Comparison of ENCODE assay signal across 14 cellular contexts in the genomic region with DNA sequence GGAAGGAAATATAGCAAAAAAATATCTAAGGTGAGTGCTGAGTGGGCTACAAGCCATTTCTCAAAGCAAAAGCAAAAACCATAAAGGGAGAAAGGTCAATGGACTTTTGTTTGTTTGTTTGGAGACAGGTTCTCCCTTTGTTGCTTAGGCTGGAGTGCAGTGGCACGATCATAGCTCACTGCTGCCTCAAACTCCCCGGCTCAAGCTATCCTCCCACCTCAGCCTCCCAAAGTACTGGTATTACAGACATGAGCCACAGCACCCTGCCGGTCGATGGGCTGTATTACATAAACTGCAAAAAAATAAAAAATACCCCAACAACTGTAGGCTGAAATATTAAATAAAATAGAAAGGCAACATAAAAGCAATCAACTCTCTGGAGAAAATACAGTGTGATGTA.
"Had no signal": no experiment of that assay in that cellular context is flagged by ENCODE, and none has a peak within 500 bp of the region (broad histone marks: within the 10 kb centered on the region; RNA-seq: fewer than 3 reads in every experiment).

No MANE protein-coding gene starts in this region.

- H3K27ac Mint-ChIP-seq: activated CD4-positive, alpha-beta T cell treated with anti-CD3 and anti-CD28 coated beads, Interleukin-2, amount 10 ng/mL, durations not matched to agents 24 days and 14 days; activated naive CD8-positive, alpha-beta T cell treated with anti-CD3 and anti-CD28 coated beads, Interleukin-2, amount 50 U/mL, for 24 hours; nephron progenitor cell; WTC11 had no signal

- H3K27me3 Mint-ChIP-seq: activated CD4-positive, alpha-beta T cell treated with anti-CD3 and anti-CD28 coated beads, Interleukin-2, amount 10 ng/mL, durations not matched to agents 24 days and 14 days; activated naive CD8-positive, alpha-beta T cell treated with anti-CD3 and anti-CD28 coated beads, Interleukin-2, amount 50 U/mL, for 24 hours had no signal

- H3K27me3 ChIP-seq: ascending aorta, colonic mucosa, upper lobe of right lung had no signal

- H3K36me3 ChIP-seq: colonic mucosa, upper lobe of right lung had no signal

- DNase-seq: activated CD4-positive, alpha-beta T cell treated with anti-CD3 and anti-CD28 coated beads, Interleukin-2, amount 10 ng/mL, durations not matched to agents 24 days and 14 days; activated CD8-positive, alpha-beta memory T cell treated with anti-CD3 and anti-CD28 coated beads for 24 hours; activated naive CD4-positive, alpha-beta T cell treated with Interleukin-2 at 50 U/mL for 16 hours; activated naive CD8-positive, alpha-beta T cell treated with anti-CD3 and anti-CD28 coated beads, Interleukin-2, amount 50 U/mL, for 24 hours; colonic mucosa; effector CD4-positive, alpha-beta T cell; kidney; left ventricle myocardium superior; nephron progenitor cell; stimulated activated CD4-positive, alpha-beta T cell treated with anti-CD3 and anti-CD28 coated beads, Interleukin-2, amount 100 ng/mL, for 48 hours; stimulated activated naive CD8-positive, alpha-beta T cell treated with anti-CD3 and anti-CD28 coated beads, Interleukin-15, Interleukin-2, amounts not matched to agents 100 U/mL and 50 U/mL, for 24 hours; upper lobe of right lung had no signal

- H3K4me3 ChIP-seq: ascending aorta, colonic mucosa, upper lobe of right lung had no signal

- H3K9me3 ChIP-seq: ascending aorta, colonic mucosa, upper lobe of right lung had no signal

- ATAC-seq: activated naive CD8-positive, alpha-beta T cell treated with anti-CD3 and anti-CD28 coated beads, Interleukin-2, amount 50 U/mL, for 24 hours; left ventricle myocardium superior; stimulated activated naive CD8-positive, alpha-beta T cell treated with anti-CD3 and anti-CD28 coated beads, Interleukin-15, Interleukin-2, amounts not matched to agents 100 U/mL and 50 U/mL, for 24 hours; upper lobe of right lung; WTC11 had no signal

- H3K4me1 Mint-ChIP-seq: WTC11 had no signal

- H3K9me3 Mint-ChIP-seq: activated CD4-positive, alpha-beta T cell treated with anti-CD3 and anti-CD28 coated beads, Interleukin-2, amount 10 ng/mL, durations not matched to agents 24 days and 14 days; activated naive CD8-positive, alpha-beta T cell treated with anti-CD3 and anti-CD28 coated beads, Interleukin-2, amount 50 U/mL, for 24 hours; nephron progenitor cell; WTC11 had no signal

- H3K4me3 Mint-ChIP-seq: activated CD4-positive, alpha-beta T cell treated with anti-CD3 and anti-CD28 coated beads, Interleukin-2, amount 10 ng/mL, durations not matched to agents 24 days and 14 days; activated naive CD8-positive, alpha-beta T cell treated with anti-CD3 and anti-CD28 coated beads, Interleukin-2, amount 50 U/mL, for 24 hours; nephron progenitor cell; WTC11 had no signal

- H3K27ac ChIP-seq: ascending aorta, colonic mucosa, upper lobe of right lung had no signal

- H3K4me1 ChIP-seq: ascending aorta had no signal
